8 cellular contexts compared by ENCODE assay signal in genomic region chr1:93180723-93181613, GRCh38. TPM values are rescaled to one million over a fixed set of nuclear protein-coding genes. Genes with fewer than 3 reads are reported as not detected.
DNase-seq lines count a peak whose midpoint lies in the region; ATAC-seq and TF ChIP-seq lines count a peak whose summit lies in the region.

Gene CCDC18, plus strand, starts transcription at chr1:93180724. Its CDS starts 2,638 bp downstream, at chr1:93183362.

- POLR2A ChIA-PET in CD8-positive, alpha-beta T cell (lab: Charles Lee) = interaction anchor here (0.6 to 3.0 kb wide), 5 partner anchors 65 to 349 kb away, joined by 3 to 22 read pairs (median 4); partner anchors contain the start of gene MTF2

- TF ChIP-seq POLR2A in testis (IDR thresholded peaks at IDR 0.05) = no peak

- H3K36me3 ChIP-seq in CD8-positive, alpha-beta T cell (ENCODE audit: insufficient read depth, low read length) = no peaks in the 10 kb centered on the region
- H3K36me3 ChIP-seq in colonic mucosa (no peaks in the 10 kb centered on the region), muscle layer of duodenum (ENCODE audit: control insufficient read depth in 1 of 2, insufficient read depth in 2 of 2, low read length in 2 of 2) (peaks cover 3 to 6% of the 10 kb centered on the region in 2 donors), testis (ENCODE audit: low read depth, missing control alignments) (no peaks in the 10 kb centered on the region)

- H3K27ac Mint-ChIP-seq in CD8-positive, alpha-beta T cell = peak within 1 kb of the TSS; percentile 97

- TF ChIP-seq CTCF in CD8-positive, alpha-beta T cell (IDR thresholded peaks at IDR 0.05) = no peak
- no peak for TF ChIP-seq CTCF in colonic mucosa (IDR thresholded peaks at IDR 0.05)
- no peak for TF ChIP-seq CTCF in testis (IDR thresholded peaks at IDR 0.05)

- H3K4me3 Mint-ChIP-seq in CD8-positive, alpha-beta T cell = peak within 1 kb of the TSS; percentile 91

- peak in 4 of 7 experiments; percentile 34 to 71 (median 45) for DNase-seq in CD8-positive, alpha-beta T cell
- DNase-seq in HT1080 (ENCODE audit: low read depth) (peak; percentile 73), T-helper 2 cell (peak in 3 of 5 experiments; percentile 21 to 93 (median 55)), colonic mucosa (no peak), testis (no peak), SHP77 treated with DMSO at 0.1 percent for 48 hours (lab: John Stamatoyannopoulos, UW) (no peak)

- CTCF ChIA-PET in CD8-positive, alpha-beta T cell (lab: Charles Lee) = interaction anchor here (0.7 to 0.8 kb wide), 2 partner anchors 101 to 120 kb away, joined by 3 to 4 read pairs; no protein-coding TSS in a partner anchor

- H3K9me3 Mint-ChIP-seq in CD8-positive, alpha-beta T cell = no peaks in the 10 kb centered on the region

- H3K27me3 Mint-ChIP-seq in CD8-positive, alpha-beta T cell (ENCODE audit: low read depth) = no peaks in the 10 kb centered on the region

- 2% methylated on average over 26 to 43 of the region's 43 CpGs for WGBS in testis, 2 donors

- peaks cover 28% of the 10 kb centered on the region for H3K4me1 ChIP-seq in CD8-positive, alpha-beta T cell (ENCODE audit: insufficient read depth, low read length)
- peaks cover 6% of the 10 kb centered on the region for H3K4me1 ChIP-seq in colonic mucosa
- peaks cover 11 to 21% of the 10 kb centered on the region in 2 donors for H3K4me1 ChIP-seq in muscle layer of duodenum (ENCODE audit: control insufficient read depth in 1 of 2, insufficient read depth in 2 of 2, low read length in 2 of 2)
- peaks cover 4% of the 10 kb centered on the region for H3K4me1 ChIP-seq in testis

- peak within 1 kb of the TSS; percentile 83 for H3K27ac ChIP-seq in CD8-positive, alpha-beta T cell (ENCODE audit: low read depth, low read length)
- H3K27ac ChIP-seq in colonic mucosa = peak within 1 kb of the TSS; percentile 99
- peak within 1 kb of the TSS; percentile 100 for H3K27ac ChIP-seq in muscle layer of duodenum (ENCODE audit: low read length)
- H3K27ac ChIP-seq in testis = peak within 1 kb of the TSS; percentile 98

- intact Hi-C loops in CD8-positive, alpha-beta T cell (cut with DNase I, micrococcal nuclease) = loop anchor here (1.0 to 10.0 kb wide), 18 partner anchors 36 to 1236 kb away; partner anchors contain the start of genes DNTTIP2 (in 2 of the 2), GCLM (in 2 of the 2), MTF2 (in 2 of the 2) and ABCD3 (in 1 of the 2)
- intact Hi-C loops in colonic mucosa (cut with DNase I) (loop anchor here (5.0 kb wide), 1 partner anchor 104 kb away; the partner anchor contains the start of gene MTF2), testis (cut with DNase I; ENCODE audit: low total_unique reads) (no loop called here)

- peak within 1 kb of the TSS; percentile 98 to 99 for H3K9ac ChIP-seq in colonic mucosa (ENCODE audit: low read depth in 2 of 2, low read length in 2 of 2)

- peak within 1 kb of the TSS; percentile 75 for H3K4me3 ChIP-seq in CD8-positive, alpha-beta T cell (ENCODE audit: low read depth, low read length)
- H3K4me3 ChIP-seq in colonic mucosa (peak within 1 kb of the TSS; percentile 83), muscle layer of duodenum (ENCODE audit: low read depth in 1 of 2, low read length in 2 of 2) (peak within 1 kb of the TSS; percentile 77 to 93), testis (peak within 1 kb of the TSS; percentile 90 to 99)

- no peaks in the 10 kb centered on the region for H3K9me3 ChIP-seq in CD8-positive, alpha-beta T cell (ENCODE audit: low read length)
- H3K9me3 ChIP-seq in colonic mucosa = no peaks in the 10 kb centered on the region
- no peaks in the 10 kb centered on the region for H3K9me3 ChIP-seq in muscle layer of duodenum (ENCODE audit: control insufficient read depth in 1 of 2, low read length in 2 of 2)
- H3K9me3 ChIP-seq in testis = no peaks in the 10 kb centered on the region

- peaks cover 48% of the 10 kb centered on the region for H3K4me1 Mint-ChIP-seq in CD8-positive, alpha-beta T cell (ENCODE audit: low read depth)

- H3K27me3 ChIP-seq in CD8-positive, alpha-beta T cell (ENCODE audit: insufficient read depth, low read length) = no peaks in the 10 kb centered on the region
- H3K27me3 ChIP-seq in colonic mucosa (no peaks in the 10 kb centered on the region), muscle layer of duodenum (ENCODE audit: low read depth, low read length) (no peaks in the 10 kb centered on the region), testis (no peaks in the 10 kb centered on the region)

- ATAC-seq in CD8-positive, alpha-beta T cell = peak; percentile 33
- peak; percentile 12 for ATAC-seq in GM18909 (IDR thresholded peaks at IDR 0.05; ENCODE audit: poor library complexity, unreplicated experiment)

- peaks cover 22% of the 10 kb centered on the region for H3K36me3 Mint-ChIP-seq in CD8-positive, alpha-beta T cell

RNA-seq across cellular contexts. Expression of gene CCDC18, which starts in this region (rescaled TPM):
- 1 to 10 TPM; 6.9 to 8.0 TPM for total RNA-seq in CD8-positive, alpha-beta T cell
- 12.0 and 12.3 TPM in 2 replicates for total RNA-seq in HT1080 (2014; rRNA removed; shearing (Covaris generic))
- 7.1 and 10.0 TPM in 2 replicates for polyA plus RNA-seq in HT1080 (2015; cell fraction: cytosol; rRNA removed)
- 39.8 and 41.0 TPM in 2 replicates for polyA plus RNA-seq in HT1080 (2015; cell fraction: nucleus; rRNA removed)
- total RNA-seq in colonic mucosa (1 to 10 TPM; 4.2 to 7.6 TPM), testis (10 to 100 TPM; 19.4 to 38.3 TPM)
- polyA plus RNA-seq in testis (ENCODE audit: insufficient read depth, low read depth, low replicate concordance) = 3.9 TPM

Comparison
In these comparisons a context has a peak if more than half of its experiments do, and no peak if none do; other contexts are left out.
1. DNase-seq: peak in CD8-positive, alpha-beta T cell (4 of 7), HT1080 (single experiment) and T-helper 2 cell (3 of 5); none in colonic mucosa (single experiment), testis (single experiment) and SHP77 treated with DMSO at 0.1 percent for 48 hours (single experiment).
2. Peak in every context shown above with its lines, with median percentiles within 50 percentile points of each other: H3K27ac ChIP-seq and H3K4me3 ChIP-seq.